Comparison of ENCODE assay signal across 32 cellular contexts in genomic region chr1:147151244-147151643, GRCh38.
"Had no signal": no experiment of that assay in that cellular context is flagged by ENCODE, and none has a peak within 500 bp of the region (broad histone marks: within the 10 kb centered on the region; RNA-seq: fewer than 3 reads in every experiment).

No MANE protein-coding gene starts in this region.

- ATAC-seq: activated CD8-positive, alpha-beta T cell treated with anti-CD3 and anti-CD28 coated beads for 36 hours; activated naive CD4-positive, alpha-beta T cell treated with anti-CD3 and anti-CD28 coated beads, Interleukin-2, amount 50 U/mL, for 72 hours; activated T-cell treated with anti-CD3 and anti-CD28 coated beads, Interleukin-2, amount 50 U/mL, for 4 hours; activated T-cell treated with anti-CD3 and anti-CD28 coated beads, Interleukin-2, amount 50 U/mL, for 72 hours; activated T-helper 17 cell treated with anti-CD3 and anti-CD28 coated beads, Interleukin-2, amount 50 U/mL, for 72 hours; body of pancreas had no signal

- H3K9me3 ChIP-seq: adrenal gland, body of pancreas, breast epithelium had no signal

- H3K27ac ChIP-seq: adrenal gland, body of pancreas, brain microvascular endothelial cell, breast epithelium, VCaP had no signal

- H3K4me1 ChIP-seq: adrenal gland, body of pancreas, breast epithelium had no signal

- H3K36me3 ChIP-seq: adrenal gland, breast epithelium had no signal

- H3K27me3 ChIP-seq: adrenal gland, body of pancreas, brain microvascular endothelial cell, breast epithelium had no signal

- H3K4me3 ChIP-seq: adrenal gland, body of pancreas, breast epithelium had no signal

- DNase-seq: activated B cell treated with CpG ODN at 0.5 μM for 24 hours; activated CD4-positive, alpha-beta memory T cell treated with anti-CD3 and anti-CD28 coated beads for 36 hours; activated CD4-positive, alpha-beta T cell treated with anti-CD3 and anti-CD28 coated beads for 4 hours; activated CD4-positive, alpha-beta T cell treated with anti-CD3 and anti-CD28 coated beads, Interleukin-2, amount 10 ng/mL, durations not matched to agents 24 days and 14 days; activated CD4-positive, alpha-beta T cell treated with anti-CD3 and anti-CD28 coated beads, Interleukin-2, amount 50 U/mL, for 1 hour; activated CD4-positive, alpha-beta T cell treated with anti-CD3 and anti-CD28 coated beads, Interleukin-2, amount 50 U/mL, for 4 hours; activated CD4-positive, CD25-positive, alpha-beta regulatory T cell treated with anti-CD3 and anti-CD28 coated beads, Interleukin-2, amount 50 U/mL, for 72 hours; activated CD8-positive, alpha-beta memory T cell treated with anti-CD3 and anti-CD28 coated beads, Interleukin-2, amount 50 U/mL, for 4 hours; activated CD8-positive, alpha-beta T cell treated with anti-CD3 and anti-CD28 coated beads for 36 hours; activated effector memory CD4-positive, alpha-beta T cell treated with anti-CD3 and anti-CD28 coated beads, Interleukin-2, amount 50 U/mL, for 16 hours; activated gamma-delta T cell treated with Interleukin-2 at 50 U/mL for 16 hours; activated naive CD4-positive, alpha-beta T cell; activated naive CD4-positive, alpha-beta T cell treated with anti-CD3 and anti-CD28 coated beads for 36 hours; activated naive CD4-positive, alpha-beta T cell treated with anti-CD3 and anti-CD28 coated beads, Interleukin-2, amount 50 U/mL, for 16 hours; activated naive CD8-positive, alpha-beta T cell treated with anti-CD3 and anti-CD28 coated beads for 36 hours; activated T-cell treated with anti-CD3 and anti-CD28 coated beads for 4 hours; activated T-cell treated with anti-CD3 and anti-CD28 coated beads, Interleukin-2, amount 50 U/mL, for 1 hour; activated T-cell treated with anti-CD3 and anti-CD28 coated beads, Interleukin-2, amount 50 U/mL, for 4 hours; activated T-cell treated with anti-CD3 and anti-CD28 coated beads, Interleukin-2, amount 50 U/mL, for 72 hours; adrenal gland; amniotic stem cell; aorta; body of pancreas; brain microvascular endothelial cell; central memory CD4-positive, alpha-beta T cell; T-helper 2 cell; T-helper 9 cell had no signal

- FAIRE-seq: astrocyte had no signal
